ENCODE assay signal across 8 cellular contexts in the genomic region with DNA sequence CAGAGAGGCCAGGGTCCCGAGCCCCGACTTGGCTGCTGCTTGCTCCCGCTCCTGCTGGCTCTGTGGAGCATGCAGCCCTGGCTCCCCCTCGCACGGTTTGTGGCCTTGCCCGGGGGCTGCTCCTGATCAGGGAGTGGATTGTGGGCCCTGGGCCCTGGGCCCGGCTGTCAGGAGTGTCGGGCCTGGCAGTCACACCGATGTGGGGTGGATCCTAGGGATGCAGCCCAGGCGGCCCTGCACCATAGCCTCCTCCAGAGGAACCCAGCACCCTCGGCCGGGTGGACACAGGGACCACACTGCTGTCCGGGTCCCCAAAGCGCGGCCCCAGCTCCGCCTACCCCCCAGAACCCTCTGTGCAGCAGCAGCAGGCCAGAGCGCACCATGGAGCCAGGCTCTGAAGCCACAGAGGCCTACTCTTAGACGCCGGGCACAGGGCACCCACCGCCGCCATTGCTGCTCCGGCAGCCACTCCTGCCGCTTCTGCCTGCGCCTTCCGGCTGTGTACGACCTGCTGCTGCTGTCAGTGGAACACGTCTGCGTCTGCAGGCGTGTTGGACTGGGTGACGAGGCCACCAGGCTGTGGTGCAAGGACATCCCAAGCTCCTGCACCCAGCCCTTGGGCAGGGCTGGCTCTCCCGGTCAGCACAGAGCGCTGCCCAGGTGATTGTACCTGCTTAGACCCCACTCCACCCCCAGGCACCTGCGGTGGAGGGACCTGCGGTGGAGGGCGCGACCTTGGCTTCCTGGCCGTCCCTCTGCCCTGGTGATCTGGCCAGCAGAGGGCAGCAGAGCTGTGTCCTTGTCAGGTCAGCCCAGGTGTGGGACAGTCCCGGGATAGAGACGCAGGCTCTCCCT. TPM values are rescaled to one million over a fixed set of nuclear protein-coding genes. Genes with fewer than 3 reads are reported as not detected.
DNase-seq lines count a peak whose midpoint lies in the region; ATAC-seq lines count a peak whose summit lies in the region.

No MANE protein-coding gene starts in this region.

- H3K27me3 ChIP-seq in MG63, result no peaks in the 10 kb centered on the region

- DNase-seq in NOMO-1 (lab: John Stamatoyannopoulos, UW; ENCODE audit: unreplicated experiment in 2 of 2) (peak; percentile 24 to 25), NOMO-1 treated with dmso at 0.1 percent for 144 hours (lab: John Stamatoyannopoulos, UW; ENCODE audit: unreplicated experiment) (no peak), MG63 (peak; percentile 63), cerebellar cortex (ENCODE audit: low spot score) (peak; percentile 84), left kidney (ENCODE audit: low read depth, low spot score) (peak; percentile 88)
- peak; percentile 72 for DNase-seq in activated CD4-positive, alpha-beta T cell treated with anti-CD3 and anti-CD28 coated beads for 1 hour
- DNase-seq in stimulated activated CD4-positive, alpha-beta T cell treated with anti-CD3 and anti-CD28 coated beads, Interleukin-4, amount 100 ng/mL, for 48 hours (ENCODE audit: low read depth in 2 of 2), result peak; percentile 73 to 83

- H3K4me3 ChIP-seq in MG63, result no peak overlapping the region

- H3K36me3 ChIP-seq in MG63, result peaks cover 68% of the 10 kb centered on the region

- no peaks in the 10 kb centered on the region for H3K9me3 ChIP-seq in MG63

- no peak for ATAC-seq in GM21526 (IDR thresholded peaks at IDR 0.05; ENCODE audit: low FRiP score, unreplicated experiment)

RNA-seq across cellular contexts. Expression of a gene that starts 9.6 kb away (rescaled TPM):
- total RNA-seq in MG63 (2014; rRNA removed; shearing (Covaris generic); ENCODE audit: low replicate concordance), result 27.8 and 55.6 TPM in 2 replicates

RNA-seq across cellular contexts. Expression of a gene that starts 28.7 kb away (rescaled TPM):
- total RNA-seq in MG63 (2014; rRNA removed; shearing (Covaris generic); ENCODE audit: low replicate concordance), result 4.3 and 12.9 TPM in 2 replicates
